8 cellular contexts compared by ENCODE assay signal in genomic region chr1:150281758-150282557, GRCh38. TPM values are rescaled to one million over a fixed set of nuclear protein-coding genes. Genes with fewer than 3 reads are reported as not detected.
DNase-seq lines count a peak whose midpoint lies in the region; ATAC-seq and TF ChIP-seq lines count a peak whose summit lies in the region.

CIART (plus strand) TSS chr1:150282554; CDS start chr1:150283268, 714 bp downstream.

- peak; percentile 94 for DNase-seq in GDM1 (lab: John Stamatoyannopoulos, UW)
- peak; percentile 59 for DNase-seq in NCI-H524 treated with DMSO at 0.1 percent for 48 hours (lab: John Stamatoyannopoulos, UW)
- peak; percentile 43 to 56 for DNase-seq in activated CD8-positive, alpha-beta memory T cell treated with anti-CD3 and anti-CD28 coated beads for 1 hour (ENCODE audit: extremely low read depth in 1 of 2, low read depth in 1 of 2)
- DNase-seq in stimulated activated CD4-positive, alpha-beta T cell treated with anti-CD3 and anti-CD28 coated beads, Interleukin-2, amount 100 ng/mL, for 24 hours = peak; percentile 70 to 76

- peaks cover 11% of the 10 kb centered on the region for H3K36me3 ChIP-seq in ectodermal cell (ENCODE audit: control insufficient read depth, insufficient read depth, low read length)
- peaks cover 0 to 8% (median 8%) of the 10 kb centered on the region in 4 donors for H3K36me3 ChIP-seq in liver (ENCODE audit: control insufficient read depth in 4 of 4, insufficient read depth in 3 of 4, low read depth in 1 of 4, low read length in 3 of 4)

- WGBS in ectodermal cell, 2 experiments = 26 to 36% methylated on average over 46 of the region's 46 CpGs
- under 1% methylated on average over 46 of the region's 46 CpGs for WGBS in liver

- TF ChIP-seq CTCF in liver (IDR thresholded peaks at IDR 0.05; ENCODE audit: low read depth, low read length, missing input control) = no peak

- no peaks in the 10 kb centered on the region for H3K9me3 ChIP-seq in ectodermal cell (ENCODE audit: control insufficient read depth, low read length)
- H3K9me3 ChIP-seq in liver (ENCODE audit: control insufficient read depth in 4 of 4, low read length in 3 of 4) = no peaks in the 10 kb centered on the region

- H3K4me1 ChIP-seq in ectodermal cell (ENCODE audit: control insufficient read depth, insufficient read depth, low read length) = peaks cover 15% of the 10 kb centered on the region
- H3K4me1 ChIP-seq in liver (ENCODE audit: control insufficient read depth in 4 of 4, insufficient read depth in 4 of 4, low read length in 3 of 4) = peaks cover 7 to 60% (median 54%) of the 10 kb centered on the region in 4 donors

- ATAC-seq in HG03175 (IDR thresholded peaks at IDR 0.05; ENCODE audit: unreplicated experiment) (peak; percentile 86), HG03196 (IDR thresholded peaks at IDR 0.05; ENCODE audit: unreplicated experiment) (no peak)

- H3K27ac ChIP-seq in ectodermal cell (ENCODE audit: insufficient read depth, low read depth, low read length, poor library complexity, severe bottlenecking) (peak within 1 kb of the TSS; percentile 78), liver (ENCODE audit: low read depth in 1 of 2, low read length in 2 of 2) (peak within 1 kb of the TSS; percentile 79 to 88)

- no peak for TF ChIP-seq RAD21 in liver (IDR thresholded peaks at IDR 0.05)

- H3K27me3 ChIP-seq in ectodermal cell (ENCODE audit: control insufficient read depth, insufficient read depth, low read length, poor library complexity, severe bottlenecking) (peaks cover 9% of the 10 kb centered on the region), liver (ENCODE audit: control insufficient read depth in 4 of 4, insufficient read depth in 4 of 4, low read length in 3 of 4) (no peaks in the 10 kb centered on the region)

- H3K9ac ChIP-seq in liver (ENCODE audit: low read depth in 1 of 2, low read length in 2 of 2) = peak within 1 kb of the TSS; percentile 39 to 94

- H3K4me3 ChIP-seq in ectodermal cell (ENCODE audit: insufficient read depth, low read depth, low read length) (peak within 1 kb of the TSS; percentile 55), liver (ENCODE audit: low read depth in 1 of 3, low read length in 3 of 3) (peak within 1 kb of the TSS; percentile 52 to 69 (median 59))

TF ChIP-seq in liver, 16 proteins besides CTCF, POLR2A, EP300 and RAD21:
- TF ChIP-seq EGR1 (IDR thresholded peaks at IDR 0.05; ENCODE audit: low read depth in 2 of 2) = peak in 1 of 2 donors; percentile 16
- no peak for TF ChIP-seq ATF3 (IDR thresholded peaks at IDR 0.05)
- peak; percentile 6 to 7 for TF ChIP-seq RXRA (IDR thresholded peaks at IDR 0.05)
- no peak for TF ChIP-seq GABPA (IDR thresholded peaks at IDR 0.05 in 1 of 2, conservative IDR thresholded peaks at IDR 0.05 in 1 of 2)
- peak; percentile 96 for TF ChIP-seq MAX (IDR thresholded peaks at IDR 0.05)
- TF ChIP-seq FOXA1 (IDR thresholded peaks at IDR 0.05) = no peak
- peak; percentile 25 to 65 for TF ChIP-seq HNF4A (conservative IDR thresholded peaks at IDR 0.05)
- no peak for TF ChIP-seq REST (IDR thresholded peaks at IDR 0.05)
- TF ChIP-seq SP1 (IDR thresholded peaks at IDR 0.05) = peak; percentile 92
- TF ChIP-seq FOXA2 (IDR thresholded peaks at IDR 0.05) = no peak
- TF ChIP-seq ZBTB33 (IDR thresholded peaks at IDR 0.05) = peak; percentile 22
- TF ChIP-seq JUND (IDR thresholded peaks at IDR 0.05) = no peak
- peak; percentile 47 for TF ChIP-seq YY1 (IDR thresholded peaks at IDR 0.05)
- TF ChIP-seq HNF4G (IDR thresholded peaks at IDR 0.05) = peak; percentile 49
- TF ChIP-seq NR2F2 (IDR thresholded peaks at IDR 0.05) = no peak
- peak; percentile 39 for TF ChIP-seq TAF1 (conservative IDR thresholded peaks at IDR 0.05)
TF ChIP-seq in liver: peak in this region for 9.

RNA-seq across cellular contexts. Expression of gene CIART, which starts in this region (rescaled TPM):
- polyA plus RNA-seq in ectodermal cell (2013, experiment 1 of 4) = 12.6 TPM
- polyA plus RNA-seq in ectodermal cell (2013, experiment 2 of 4) = 10.2 TPM
- polyA plus RNA-seq in ectodermal cell (2013, experiment 3 of 4) = 12.8 TPM
- 15.8 TPM for polyA plus RNA-seq in ectodermal cell (2013, experiment 4 of 4)
- total RNA-seq in liver = 1 to 10 TPM in 1 of 2 donors, under 1 TPM in 1; 0.51 to 1.8 TPM
- 1 to 10 TPM; 2.0 to 7.1 TPM for polyA plus RNA-seq in liver
